In genomic region chr5:127957183-127957582, GRCh38 we compare ENCODE assay signal across 13 cellular contexts.
DNase-seq lines count a peak whose midpoint lies in the region; ATAC-seq and TF ChIP-seq lines count a peak whose summit lies in the region.
"Had no signal": no experiment of that assay in that cellular context is flagged by ENCODE, and none has a peak within 500 bp of the region (broad histone marks: within the 10 kb centered on the region; RNA-seq: fewer than 3 reads in every experiment).

No MANE protein-coding gene starts in this region.

- H3K9me3 ChIP-seq in heart left ventricle (no peaks in the 10 kb centered on the region), stomach (no peaks in the 10 kb centered on the region)
- H3K9me3 ChIP-seq: tibial nerve had no signal

- H3K27ac Mint-ChIP-seq in WTC11 = no peak overlapping the region
- no peak overlapping the region for H3K27ac Mint-ChIP-seq in activated CD8-positive, alpha-beta T cell treated with anti-CD3 and anti-CD28 coated beads, Interleukin-2, amount 10 ng/mL, durations not matched to agents 7 days and 5 days

- WGBS in heart left ventricle, 4 donors = 17 to 38% (median 27%) methylated on average over 2 of the region's 2 CpGs
- 33 to 57% (median 46%) methylated on average over 2 of the region's 2 CpGs for WGBS in stomach, 5 donors

- no peaks in the 10 kb centered on the region for H3K36me3 ChIP-seq in heart left ventricle
- no peaks in the 10 kb centered on the region for H3K36me3 ChIP-seq in stomach

- POLR2A ChIA-PET in WTC11 (lab: Charles Lee) (no interaction called here), HEK293T (lab: Yijun Ruan, JAX) (no interaction called here)
- POLR2A ChIA-PET in activated CD8-positive, alpha-beta T cell treated with anti-CD3 and anti-CD28 coated beads, Interleukin-2, amount 10 ng/mL, durations not matched to agents 7 days and 5 days (lab: Charles Lee) = no interaction called here

- H3K27me3 ChIP-seq in heart left ventricle = no peaks in the 10 kb centered on the region
- H3K27me3 ChIP-seq in stomach = no peaks in the 10 kb centered on the region
- H3K27me3 ChIP-seq: tibial nerve had no signal

- intact Hi-C loops in heart left ventricle (cut with DNase I) = loop anchor here in 2 of 10 donors (5.0 to 10.0 kb wide), 2 partner anchors 125 to 128 kb away; partner anchors contain the start of gene SLC12A2 (in 2 of the 2)
- intact Hi-C loops in stomach (cut with DNase I; ENCODE audit: low total_unique reads) = no loop called here

- H3K4me3 ChIP-seq in HFF-Myc (replicated peaks; ENCODE audit: low read depth, low read length) (no peak overlapping the region), heart left ventricle (no peak overlapping the region), stomach (no peak overlapping the region)
- H3K4me3 ChIP-seq: tibial nerve had no signal

- CTCF ChIA-PET in WTC11 (lab: Charles Lee) = no interaction called here
- CTCF ChIA-PET in HEK293T (lab: Yijun Ruan, JAX) = no interaction called here
- CTCF ChIA-PET in activated CD8-positive, alpha-beta T cell treated with anti-CD3 and anti-CD28 coated beads, Interleukin-2, amount 10 ng/mL, durations not matched to agents 7 days and 5 days (lab: Charles Lee) = interaction anchor here (0.5 kb wide), 1 partner anchor 20 kb away, joined by 3 read pairs; no protein-coding TSS in a partner anchor

- TF ChIP-seq CTCF in HFF-Myc (IDR thresholded peaks at IDR 0.05; ENCODE audit: low read depth, low read length, missing control alignments) (no peak), WTC11 (IDR thresholded peaks at IDR 0.05) (no peak), heart left ventricle (IDR thresholded peaks at IDR 0.05) (no peak), stomach (IDR thresholded peaks at IDR 0.05) (no peak)

- peaks cover 6% of the 10 kb centered on the region for H3K27me3 Mint-ChIP-seq in WTC11 (ENCODE audit: low read depth)
- no peaks in the 10 kb centered on the region for H3K27me3 Mint-ChIP-seq in activated CD8-positive, alpha-beta T cell treated with anti-CD3 and anti-CD28 coated beads, Interleukin-2, amount 10 ng/mL, durations not matched to agents 7 days and 5 days (ENCODE audit: low read depth)

- TF ChIP-seq EP300 in stomach (IDR thresholded peaks at IDR 0.05) = no peak

- peaks cover 6% of the 10 kb centered on the region for H3K9me3 Mint-ChIP-seq in WTC11
- no peaks in the 10 kb centered on the region for H3K9me3 Mint-ChIP-seq in activated CD8-positive, alpha-beta T cell treated with anti-CD3 and anti-CD28 coated beads, Interleukin-2, amount 10 ng/mL, durations not matched to agents 7 days and 5 days (ENCODE audit: insufficient read depth)

- H3K4me1 ChIP-seq in heart left ventricle (peaks cover 8 to 51% (median 40%) of the 10 kb centered on the region in 12 donors), stomach (peaks cover 25 to 49% (median 45%) of the 10 kb centered on the region in 4 donors)

- ATAC-seq in WTC11 (peak; percentile 30; the same call in 1 of the 2 replicates), heart left ventricle (peak; percentile 50 to 89 (median 70)), GM21381 (IDR thresholded peaks at IDR 0.05; ENCODE audit: unreplicated experiment) (no peak)
- no peak for ATAC-seq in activated CD8-positive, alpha-beta T cell treated with anti-CD3 and anti-CD28 coated beads, Interleukin-2, amount 10 ng/mL, durations not matched to agents 7 days and 5 days

- peaks cover 33% of the 10 kb centered on the region for H3K4me1 Mint-ChIP-seq in WTC11
- peaks cover 9% of the 10 kb centered on the region for H3K4me1 Mint-ChIP-seq in activated CD8-positive, alpha-beta T cell treated with anti-CD3 and anti-CD28 coated beads, Interleukin-2, amount 10 ng/mL, durations not matched to agents 7 days and 5 days (ENCODE audit: low read depth)

- TF ChIP-seq POLR2A in heart left ventricle (IDR thresholded peaks at IDR 0.05) = no peak
- TF ChIP-seq POLR2A in stomach (IDR thresholded peaks at IDR 0.05) = no peak

- no peak overlapping the region for H3K4me3 Mint-ChIP-seq in WTC11
- H3K4me3 Mint-ChIP-seq in activated CD8-positive, alpha-beta T cell treated with anti-CD3 and anti-CD28 coated beads, Interleukin-2, amount 10 ng/mL, durations not matched to agents 7 days and 5 days = no peak overlapping the region

- H3K27ac ChIP-seq in heart left ventricle (peak overlapping the region in 1 of 12 donors; percentile 64), stomach (peak overlapping the region in 4 of 5 donors; percentile 2 to 83 (median 76))
- H3K27ac ChIP-seq: tibial nerve had no signal

- peak; percentile 75 for DNase-seq in HFF-Myc (ENCODE audit: extremely low read depth, low read depth)
- DNase-seq in WTC11 (ENCODE audit: low spot score) = no peak
- peak in 4 of 5 donors; percentile 47 to 74 (median 72) for DNase-seq in heart left ventricle
- DNase-seq in stomach = no peak
- no peak for DNase-seq in HEK293T (ENCODE audit: extremely low spot score)
- DNase-seq in activated CD8-positive, alpha-beta T cell treated with anti-CD3 and anti-CD28 coated beads, Interleukin-2, amount 10 ng/mL, durations not matched to agents 7 days and 5 days = no peak
- DNase-seq: activated CD4-positive, alpha-beta T cell treated with anti-CD3 and anti-CD28 coated beads for 1 hour; central memory CD4-positive, alpha-beta T cell; kidney; NCI-H2029 treated with DMSO at 0.1 percent for 48 hours; stimulated activated CD4-positive, alpha-beta T cell treated with anti-CD3 and anti-CD28 coated beads, Interleukin-15, amount 100 ng/mL, for 24 hours had no signal

- H3K36me3 Mint-ChIP-seq in WTC11 = no peaks in the 10 kb centered on the region
- H3K36me3 Mint-ChIP-seq in activated CD8-positive, alpha-beta T cell treated with anti-CD3 and anti-CD28 coated beads, Interleukin-2, amount 10 ng/mL, durations not matched to agents 7 days and 5 days (ENCODE audit: low read depth) = no peaks in the 10 kb centered on the region

TF ChIP-seq in WTC11, 78 proteins besides CTCF, POLR2A, EP300 and RAD21 (continues in another document):
- TF ChIP-seq PRDM15 (CRISPR knock-in tag; IDR thresholded peaks at IDR 0.05) = no peak

TF ChIP-seq in HEK293T, 16 proteins besides CTCF, POLR2A, EP300 and RAD21:
- no peak for TF ChIP-seq FOXM1 (IDR thresholded peaks at IDR 0.05; ENCODE audit: borderline replicate concordance)
- no peak for TF ChIP-seq PKNOX1 (IDR thresholded peaks at IDR 0.05)
- TF ChIP-seq FOXK2 (IDR thresholded peaks at IDR 0.05) = no peak
- TF ChIP-seq LEF1 (IDR thresholded peaks at IDR 0.05; ENCODE audit: borderline replicate concordance) = no peak
- TF ChIP-seq HDGF (IDR thresholded peaks at IDR 0.05; ENCODE audit: borderline replicate concordance) = no peak
- TF ChIP-seq TARDBP (IDR thresholded peaks at IDR 0.05) = no peak
- TF ChIP-seq SP1 (IDR thresholded peaks at IDR 0.05) = no peak
- no peak for TF ChIP-seq L3MBTL2 (conservative IDR thresholded peaks at IDR 0.05)

Comparison
In these comparisons a context has a peak if more than half of its experiments do, and no peak if none do; other contexts are left out.
1. DNase-seq: peak in HFF-Myc (single experiment) and heart left ventricle (4 of 5); none in WTC11 (single experiment), stomach (single experiment), HEK293T (single experiment) and activated CD8-positive, alpha-beta T cell treated with anti-CD3 and anti-CD28 coated beads, Interleukin-2, amount 10 ng/mL, durations not matched to agents 7 days and 5 days (single experiment).
2. ATAC-seq: peak in WTC11 (single experiment) and heart left ventricle (4 of 4); none in GM21381 (single experiment) and activated CD8-positive, alpha-beta T cell treated with anti-CD3 and anti-CD28 coated beads, Interleukin-2, amount 10 ng/mL, durations not matched to agents 7 days and 5 days (single experiment).